ENCODE assay signal across 1 cellular context in genomic region chr9:18706648-18707047, GRCh38.
TF ChIP-seq lines count a peak whose summit lies in the region.

No MANE protein-coding gene starts in this region.

TF ChIP-seq in H1, 55 proteins besides CTCF, POLR2A, EP300 and RAD21 (continued from another document):
- TF ChIP-seq CHD7 (IDR thresholded peaks at IDR 0.05; ENCODE audit: insufficient replicate concordance, low read length) (no peak), SP1 (IDR thresholded peaks at IDR 0.05; ENCODE audit: low read depth, low read length) (no peak), GTF2F1 (IDR thresholded peaks at IDR 0.05; ENCODE audit: borderline replicate concordance, low read depth, low read length) (no peak), TBP (IDR thresholded peaks at IDR 0.05; ENCODE audit: low read depth, low read length) (no peak), KDM5A (IDR thresholded peaks at IDR 0.05; ENCODE audit: low read length) (no peak), BACH1 (IDR thresholded peaks at IDR 0.05; ENCODE audit: low read length) (no peak), CBX8 (IDR thresholded peaks at IDR 0.05; ENCODE audit: borderline replicate concordance, low read depth, low read length) (no peak), EGR1 (IDR thresholded peaks at IDR 0.05; ENCODE audit: borderline replicate concordance, low read depth, low read length) (no peak), KDM4A (IDR thresholded peaks at IDR 0.05; ENCODE audit: low read depth, low read length, severe bottlenecking) (no peak), GABPA (IDR thresholded peaks at IDR 0.05; ENCODE audit: borderline replicate concordance, insufficient read depth, low read length) (no peak), TAF1 (IDR thresholded peaks at IDR 0.05; ENCODE audit: low read depth, low read length) (no peak), SRF (IDR thresholded peaks at IDR 0.05; ENCODE audit: low read depth, low read length) (no peak), CBX5 (IDR thresholded peaks at IDR 0.05; ENCODE audit: low read depth, low read length) (no peak)
